In the genomic region with DNA sequence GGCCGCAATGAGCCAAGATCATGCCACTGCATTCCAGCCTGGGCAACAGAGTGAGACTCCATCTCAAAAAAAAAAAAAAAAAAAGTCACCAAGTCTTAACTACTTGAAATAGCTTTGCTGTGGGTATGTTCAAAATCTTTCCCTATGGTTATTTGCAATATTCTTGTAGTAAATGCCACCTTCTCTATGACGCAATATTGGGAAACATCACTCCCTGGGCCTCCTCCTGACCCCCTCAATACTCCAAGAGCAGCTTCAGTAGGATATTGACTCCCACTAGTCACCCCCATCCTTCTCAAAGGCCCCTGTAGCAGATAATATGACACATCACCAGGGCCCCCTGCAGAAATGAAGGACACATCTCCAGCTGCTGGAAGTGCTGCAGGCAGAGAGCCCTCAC, we compare ENCODE assay signal across 26 cellular contexts.
A peak's percentile ranks its signal among the peaks of the same experiment; 100 is the strongest.
DNase-seq lines count a peak whose midpoint lies in the region; ATAC-seq, FAIRE-seq and TF ChIP-seq lines count a peak whose summit lies in the region.
"Had no signal": no experiment of that assay in that cellular context is flagged by ENCODE, and none has a peak within 500 bp of the region (broad histone marks: within the 10 kb centered on the region; RNA-seq: fewer than 3 reads in every experiment).

No MANE protein-coding gene starts in this region.

- H3K4me1 ChIP-seq in IMR-90 (ENCODE audit: control insufficient read depth, insufficient read depth, low read length): no peaks in the 10 kb centered on the region
- H3K4me1 ChIP-seq in K562 (replicated peaks in 1 of 2; ENCODE audit: control insufficient read depth in 2 of 2, insufficient read depth in 2 of 2, low read length in 2 of 2): no peaks in the 10 kb centered on the region
- no peaks in the 10 kb centered on the region for H3K4me1 ChIP-seq in neuronal stem cell (ENCODE audit: control insufficient read depth in 2 of 2, insufficient read depth in 1 of 2, low read depth in 1 of 2, low read length in 2 of 2)
- H3K4me1 ChIP-seq: BE2C, BLaER1 had no signal

- no peak overlapping the region for H3K4me3 ChIP-seq in IMR-90 (ENCODE audit: insufficient read depth, low read depth, low read length)
- no peak overlapping the region for H3K4me3 ChIP-seq in K562
- H3K4me3 ChIP-seq in neuronal stem cell (ENCODE audit: low read length in 2 of 2): no peak overlapping the region
- H3K4me3 ChIP-seq: BLaER1, GM12878 had no signal

- no peak for TF ChIP-seq POLR2A in IMR-90 (IDR thresholded peaks at IDR 0.05; ENCODE audit: low read depth, low read length)
- TF ChIP-seq POLR2A in K562 (conservative IDR thresholded peaks at IDR 0.05): no peak

- H3K36me3 ChIP-seq in IMR-90 (ENCODE audit: control insufficient read depth, insufficient read depth, low read length): no peaks in the 10 kb centered on the region
- no peaks in the 10 kb centered on the region for H3K36me3 ChIP-seq in K562 (ENCODE audit: control insufficient read depth, insufficient read depth, low read length)
- H3K36me3 ChIP-seq in neuronal stem cell (replicated peaks in 1 of 2; ENCODE audit: control insufficient read depth in 2 of 2, insufficient read depth in 2 of 2, low read length in 2 of 2): no peaks in the 10 kb centered on the region
- H3K36me3 ChIP-seq: BE2C, BLaER1 had no signal

- CTCF ChIA-PET in IMR-90 (lab: Yijun Ruan, JAX): no interaction called here
- CTCF ChIA-PET in K562 (lab: Yijun Ruan, JAX; ENCODE audit: low intra/inter-chr PET ratio): no interaction called here

- H2AFZ ChIP-seq in IMR-90 (replicated peaks; ENCODE audit: low read length, poor library complexity) (no peak overlapping the region), K562 (ENCODE audit: low read depth, low read length) (no peak overlapping the region), neuronal stem cell (ENCODE audit: low read length) (no peak overlapping the region)

- H2BK15ac ChIP-seq in IMR-90 (ENCODE audit: low read depth, low read length): no peak overlapping the region
- H2BK15ac ChIP-seq in neuronal stem cell (ENCODE audit: low read length): no peak overlapping the region

- H3K79me2 ChIP-seq in K562 (ENCODE audit: control insufficient read depth, insufficient read depth, low read length): no peaks in the 10 kb centered on the region

- H2AK9ac ChIP-seq in IMR-90 (replicated peaks; ENCODE audit: low read depth, low read length, poor library complexity): no peak overlapping the region

- no peak overlapping the region for H3K4ac ChIP-seq in IMR-90 (ENCODE audit: low read depth, low read length)
- H3K4ac ChIP-seq in neuronal stem cell (ENCODE audit: low read length): no peak overlapping the region

- H3K9me1 ChIP-seq in IMR-90 (ENCODE audit: insufficient read depth, low read length) (no peaks in the 10 kb centered on the region), K562 (ENCODE audit: control insufficient read depth, insufficient read depth, low read length) (no peaks in the 10 kb centered on the region)

- no peaks in the 10 kb centered on the region for H4K20me1 ChIP-seq in IMR-90 (ENCODE audit: insufficient read depth, low read length)
- H4K20me1 ChIP-seq in K562 (replicated peaks; ENCODE audit: control insufficient read depth, insufficient read depth, low read length): no peaks in the 10 kb centered on the region
- H4K20me1 ChIP-seq: BLaER1 had no signal

- dilution Hi-C loops in IMR-90 (cut with HindIII; ENCODE audit: low sequenced_read_pairs, unreplicated experiment): no loop called here

- H2AK5ac ChIP-seq in IMR-90 (ENCODE audit: low read depth, low read length) (no peak overlapping the region), neuronal stem cell (ENCODE audit: low read depth, low read length) (peak overlapping the region; percentile 46)

- H3K4me3 Mint-ChIP-seq in immature natural killer cell: no peak overlapping the region
- H3K4me3 Mint-ChIP-seq: CD4-positive, alpha-beta memory T cell; CD4-positive, CD25-positive, alpha-beta regulatory T cell; CD8-positive, alpha-beta memory T cell had no signal

- H3K9me3 Mint-ChIP-seq in immature natural killer cell: peaks cover 0 to 1% (median 0%) of the 10 kb centered on the region in 6 donors
- H3K9me3 Mint-ChIP-seq: CD14-positive monocyte; CD4-positive, alpha-beta memory T cell had no signal

- WGBS in IMR-90 (ENCODE audit: extremely low coverage in 2 of 2, insufficient read length in 1 of 2), 2 experiments: no CpG with 5 or more reads among the region's 2 CpGs
- 0% methylated on average over 1 of the region's 2 CpGs for WGBS in K562 (ENCODE audit: insufficient coverage, low coverage, missing lambda C conversion rate)
- no CpG with 5 or more reads among the region's 2 CpGs for WGBS in neuronal stem cell (ENCODE audit: extremely low coverage in 2 of 2, insufficient read length in 2 of 2, insufficient replicate concordance in 1 of 2), 2 donors

- no peaks in the 10 kb centered on the region for H3K4me1 Mint-ChIP-seq in immature natural killer cell
- H3K4me1 Mint-ChIP-seq: CD14-positive monocyte; CD4-positive, alpha-beta memory T cell; CD4-positive, CD25-positive, alpha-beta regulatory T cell; CD8-positive, alpha-beta memory T cell had no signal

- H3K14ac ChIP-seq in IMR-90 (replicated peaks; ENCODE audit: low read depth, low read length): no peak overlapping the region
- no peak overlapping the region for H3K14ac ChIP-seq in neuronal stem cell (ENCODE audit: low read length)

- no peak overlapping the region for H4K5ac ChIP-seq in IMR-90 (ENCODE audit: low read depth, low read length)

- no peaks in the 10 kb centered on the region for H3K36me3 Mint-ChIP-seq in immature natural killer cell
- H3K36me3 Mint-ChIP-seq: CD14-positive monocyte; CD4-positive, alpha-beta memory T cell; CD4-positive, CD25-positive, alpha-beta regulatory T cell; CD8-positive, alpha-beta memory T cell had no signal

- ATAC-seq in IMR-90 (ENCODE audit: low read depth) (no peak), K562 (no peak)
- ATAC-seq: GM12878 had no signal

- H3K27ac Mint-ChIP-seq in immature natural killer cell: no peak overlapping the region
- H3K27ac Mint-ChIP-seq: CD14-positive monocyte; CD4-positive, alpha-beta memory T cell; CD4-positive, CD25-positive, alpha-beta regulatory T cell; CD8-positive, alpha-beta memory T cell had no signal

- H3K9ac ChIP-seq in IMR-90 (ENCODE audit: low read depth, low read length) (no peak overlapping the region), K562 (ENCODE audit: insufficient read depth in 1 of 2, low read depth in 2 of 2, low read length in 2 of 2) (no peak overlapping the region), neuronal stem cell (ENCODE audit: low read depth, low read length, poor library complexity) (no peak overlapping the region)
- H3K9ac ChIP-seq: BLaER1 had no signal

- H3K27me3 ChIP-seq in IMR-90 (ENCODE audit: control insufficient read depth, insufficient read depth, low read length): no peaks in the 10 kb centered on the region
- H3K27me3 ChIP-seq in K562 (ENCODE audit: control insufficient read depth in 2 of 2, insufficient read depth in 2 of 2, low read length in 2 of 2): no peaks in the 10 kb centered on the region
- peaks cover 0 to 3% (median 0%) of the 10 kb centered on the region in 3 experiments for H3K27me3 ChIP-seq in neuronal stem cell (ENCODE audit: control insufficient read depth in 3 of 3, insufficient read depth in 3 of 3, low read depth in 1 of 3, low read length in 3 of 3)
- H3K27me3 ChIP-seq: BE2C, BLaER1 had no signal

- no peak overlapping the region for H2BK5ac ChIP-seq in IMR-90 (ENCODE audit: low read depth, low read length, poor library complexity, severe bottlenecking)
- no peak overlapping the region for H2BK5ac ChIP-seq in neuronal stem cell (ENCODE audit: low read length)

- H3K4me2 ChIP-seq in IMR-90 (ENCODE audit: low read depth, low read length) (no peak overlapping the region), K562 (ENCODE audit: insufficient read depth, low read length) (no peak overlapping the region), neuronal stem cell (ENCODE audit: insufficient read depth, low read length, poor library complexity, severe bottlenecking) (no peak overlapping the region)
- H3K4me2 ChIP-seq: BLaER1 had no signal

- TF ChIP-seq CTCF in IMR-90 (conservative IDR thresholded peaks at IDR 0.05; ENCODE audit: low read depth, low read length) (no peak), K562 (IDR thresholded peaks at IDR 0.05 in 2 of 3, conservative IDR thresholded peaks at IDR 0.05 in 1 of 3; ENCODE audit: insufficient read depth in 2 of 3, low read depth in 1 of 3, low read length in 3 of 3) (no peak)

- peaks cover 0 to 13% (median 2%) of the 10 kb centered on the region in 3 donors for H3K27me3 Mint-ChIP-seq in immature natural killer cell (ENCODE audit: low read depth in 3 of 3)

- H4K8ac ChIP-seq in IMR-90 (ENCODE audit: low read depth in 2 of 2, low read length in 2 of 2): no peak overlapping the region
- H4K8ac ChIP-seq in neuronal stem cell (ENCODE audit: low read depth, low read length): no peak overlapping the region

- DNase-seq in IMR-90 (no peak), K562 (ENCODE audit: extremely low read depth in 1 of 4, low spot score in 3 of 4) (no peak), neuronal stem cell (ENCODE audit: low spot score) (no peak), immature natural killer cell (no peak), NCI-H146 treated with DMSO at 0.1 percent for 48 hours (lab: John Stamatoyannopoulos, UW; ENCODE audit: unreplicated experiment) (no peak)
- DNase-seq: 8988T; ACHN; BE2C; C1 segment of cervical spinal cord; CD4-positive, alpha-beta memory T cell; CD4-positive, CD25-positive, alpha-beta regulatory T cell; CD8-positive, alpha-beta memory T cell; COR-L47; DMS 273 treated with DMSO at 0.1 percent for 48 hours; DMS153; DMS53; DMS79; DND-41; EL; GDM1 had no signal

- H2BK12ac ChIP-seq in neuronal stem cell (ENCODE audit: low read length): no peak overlapping the region

- no peak for FAIRE-seq in K562 (lab: Jason Lieb, UNC)
- FAIRE-seq: A204.1, GM12878, GM12892, GM18507 had no signal

- H3K18ac ChIP-seq in IMR-90 (ENCODE audit: low read depth, low read length) (no peak overlapping the region), neuronal stem cell (ENCODE audit: low read length) (no peak overlapping the region)

- H3K56ac ChIP-seq in IMR-90 (ENCODE audit: extremely low read depth, insufficient read depth, low read length): no peak overlapping the region

- BruUV-seq in IMR-90 (replicated peaks; lab: Mats Ljungman, UMichigan) (no TSS peak), K562 (replicated peaks; lab: Mats Ljungman, UMichigan) (no TSS peak)

- POLR2A ChIA-PET in IMR-90 (lab: Charles Lee; ENCODE audit: unreplicated experiment): no interaction called here
- POLR2A ChIA-PET in K562 (lab: Yijun Ruan, JAX): interaction anchor here (0.5 to 1.0 kb wide), 2 partner anchors 14 to 28 kb away, joined by 3 to 4 read pairs; no protein-coding TSS in a partner anchor

- in situ Hi-C loops in IMR-90 (cut with MboI; ENCODE audit: low sequenced_read_pairs) (no loop called here), K562 (cut with MboI) (no loop called here)

- intact Hi-C loops in IMR-90 (cut with micrococcal nuclease): loop anchor here (10.0 kb wide), 1 partner anchor 108 kb away; no protein-coding TSS in a partner anchor
- intact Hi-C loops in K562 (cut with micrococcal nuclease): no loop called here

- H3K79me1 ChIP-seq in IMR-90 (ENCODE audit: low read depth in 1 of 2, low read length in 2 of 2) (no peaks in the 10 kb centered on the region), neuronal stem cell (ENCODE audit: low read depth, low read length) (no peaks in the 10 kb centered on the region)

- H3K23ac ChIP-seq in IMR-90 (ENCODE audit: low read depth, low read length) (no peak overlapping the region), neuronal stem cell (ENCODE audit: low read depth, low read length, poor library complexity) (peak overlapping the region; percentile 50)

- no peak overlapping the region for H4K91ac ChIP-seq in IMR-90 (ENCODE audit: insufficient read depth, low read depth, low read length)
- H4K91ac ChIP-seq in neuronal stem cell (ENCODE audit: low read depth, low read length, poor library complexity): no peak overlapping the region

- TF ChIP-seq RAD21 in IMR-90 (IDR thresholded peaks at IDR 0.05; ENCODE audit: low read length): no peak
- TF ChIP-seq RAD21 in K562 (CRISPR knock-in tag; conservative IDR thresholded peaks at IDR 0.05 in 1 of 2, IDR thresholded peaks at IDR 0.05 in 1 of 2): no peak

- H2BK120ac ChIP-seq in IMR-90 (ENCODE audit: low read depth, low read length) (no peak overlapping the region), neuronal stem cell (ENCODE audit: low read depth, low read length) (no peak overlapping the region)

- H2BK20ac ChIP-seq in IMR-90 (ENCODE audit: low read depth, low read length): no peak overlapping the region

- H3K27ac ChIP-seq in IMR-90 (ENCODE audit: insufficient read depth, low read length) (no peak overlapping the region), K562 (ENCODE audit: extremely low read depth, low read depth, low read length) (no peak overlapping the region), neuronal stem cell (replicated peaks; ENCODE audit: low read length) (no peak overlapping the region)
- H3K27ac ChIP-seq: BLaER1 had no signal

- no peak for TF ChIP-seq EP300 in K562 (IDR thresholded peaks at IDR 0.05; ENCODE audit: low read length)

- peaks cover 7% of the 10 kb centered on the region for H3K9me3 ChIP-seq in IMR-90 (ENCODE audit: control insufficient read depth, insufficient read depth, low read length)
- H3K9me3 ChIP-seq in K562 (replicated peaks; ENCODE audit: control insufficient read depth, insufficient read depth, low read depth, low read length): no peaks in the 10 kb centered on the region
- H3K9me3 ChIP-seq in neuronal stem cell (replicated peaks in 1 of 2; ENCODE audit: control insufficient read depth in 2 of 2, insufficient read depth in 1 of 2, low read depth in 1 of 2, low read length in 2 of 2): no peaks in the 10 kb centered on the region
- H3K9me3 ChIP-seq: BE2C, BLaER1 had no signal
